Comparison of ENCODE assay signal across 1 cellular context in the genomic region with DNA sequence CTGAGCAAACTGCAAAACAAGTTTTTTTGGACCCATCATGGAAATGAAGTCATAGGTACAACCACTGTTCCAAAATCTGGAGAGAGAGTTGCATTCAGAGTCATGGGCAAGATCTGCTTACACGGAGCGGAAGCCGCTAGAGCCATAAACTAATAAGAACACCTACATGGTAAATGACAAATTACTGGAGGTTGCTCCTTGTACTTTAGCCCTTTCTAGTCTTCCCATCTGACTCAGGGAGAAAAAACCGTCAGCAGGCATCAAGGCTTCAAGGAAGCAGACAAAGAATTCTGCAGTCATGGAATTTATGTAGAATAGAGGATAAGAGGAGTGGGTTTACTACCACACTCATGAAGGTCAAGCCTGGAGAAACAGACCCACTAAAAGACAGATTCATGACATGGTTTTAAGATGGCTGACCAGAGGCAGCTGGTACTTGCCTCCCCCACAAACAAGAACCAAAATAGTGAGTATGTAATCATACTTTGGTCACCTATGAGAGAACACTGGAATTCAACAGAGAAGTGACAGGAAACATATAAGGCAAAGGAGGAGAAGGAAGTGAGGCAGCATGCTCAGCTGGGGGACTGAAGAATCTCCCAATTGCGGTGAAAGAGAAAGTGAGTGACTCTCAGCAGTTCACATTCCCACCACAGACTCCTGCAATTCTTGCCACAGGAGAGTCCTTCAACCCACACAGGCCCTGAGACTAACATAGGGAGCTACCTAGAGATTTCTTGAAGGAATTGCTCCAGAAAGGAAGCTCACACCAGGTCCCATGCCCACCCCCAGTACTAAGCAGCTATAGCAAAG.
A peak's percentile ranks its signal among the peaks of the same experiment; 100 is the strongest.
TF ChIP-seq lines count a peak whose summit lies in the region.

No MANE protein-coding gene starts in this region.

TF ChIP-seq in K562, 482 proteins besides CTCF, POLR2A, EP300 and RAD21:
- TF ChIP-seq YY1 (IDR thresholded peaks at IDR 0.05; ENCODE audit: borderline replicate concordance in 1 of 3, control insufficient read depth in 1 of 3, extremely low read depth in 1 of 3, insufficient read depth in 3 of 3, insufficient read length in 1 of 3, insufficient replicate concordance in 2 of 3, low read depth in 1 of 3, low read length in 2 of 3) (peak in 1 of 3 experiments; percentile 66), ESRRB (CRISPR knock-in tag; IDR thresholded peaks at IDR 0.05; ENCODE audit: borderline replicate concordance) (no peak), TRIM28 (IDR thresholded peaks at IDR 0.05) (no peak), MAZ (CRISPR knock-in tag; conservative IDR thresholded peaks at IDR 0.05 in 1 of 2, IDR thresholded peaks at IDR 0.05 in 1 of 2) (0 out of 4 replicates have a peak, but pooled peaks of 1 of the 2 experiments have one; percentile 25), ATF3 (IDR thresholded peaks at IDR 0.05) (no peak), ATF3 (CRISPR knock-in tag; conservative IDR thresholded peaks at IDR 0.05) (0 out of 2 replicates have a peak, but pooled peaks have one; percentile 25), NR4A1 (CRISPR knock-in tag; IDR thresholded peaks at IDR 0.05) (no peak), NR4A1 (tag; IDR thresholded peaks at IDR 0.05) (peak; percentile 57; the same call in 1 of the 2 replicates), ZNF592 (IDR thresholded peaks at IDR 0.05) (peak; percentile 64), THAP12 (CRISPR knock-in tag; IDR thresholded peaks at IDR 0.05) (no peak)
